28 cellular contexts compared by ENCODE assay signal in the genomic region with DNA sequence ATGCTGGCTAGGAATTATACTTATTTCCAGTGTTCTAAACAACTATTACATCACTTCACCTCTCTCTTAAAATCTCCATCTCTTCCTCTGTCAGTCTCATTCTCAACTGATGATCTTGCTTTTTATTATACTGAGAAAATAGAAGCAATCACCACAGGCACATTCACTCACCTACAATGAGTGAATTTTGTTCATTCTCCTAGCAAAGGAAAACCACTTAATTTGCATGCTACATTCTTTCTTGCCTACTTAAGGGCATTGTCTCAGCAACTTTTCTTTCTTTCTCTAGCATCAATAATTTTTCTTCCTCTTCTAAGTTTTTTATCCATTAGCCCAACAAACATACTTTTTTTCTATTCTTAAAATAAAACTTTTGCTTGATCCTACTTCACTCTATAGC.
"Had no signal": no experiment of that assay in that cellular context is flagged by ENCODE, and none has a peak within 500 bp of the region (broad histone marks: within the 10 kb centered on the region; RNA-seq: fewer than 3 reads in every experiment).

No MANE protein-coding gene starts in this region.

- H3K27ac ChIP-seq: adrenal gland, PC-9, SJCRH30, SK-N-MC had no signal

- H3K9me3 ChIP-seq: adrenal gland, SJCRH30 had no signal

- ATAC-seq: activated CD4-positive, alpha-beta T cell treated with anti-CD3 and anti-CD28 coated beads for 36 hours; activated CD4-positive, CD25-positive, alpha-beta regulatory T cell treated with anti-CD3 and anti-CD28 coated beads, Interleukin-2, amount 50 U/mL, for 24 hours; activated CD8-positive, alpha-beta T cell treated with anti-CD3 and anti-CD28 coated beads, Interleukin-2, amount 10 ng/mL, durations not matched to agents 7 days and 5 days; activated naive CD4-positive, alpha-beta T cell treated with anti-CD3 and anti-CD28 coated beads, Interleukin-2, amount 50 U/mL, for 72 hours; activated T-cell treated with anti-CD3 and anti-CD28 coated beads, Interleukin-2, amount 50 U/mL, for 4 hours; WTC11 had no signal

- H3K4me1 ChIP-seq: adrenal gland, SJCRH30 had no signal

- H3K27me3 ChIP-seq: adrenal gland, SJCRH30 had no signal

- DNase-seq: activated CD4-positive, alpha-beta T cell treated with anti-CD3 and anti-CD28 coated beads for 36 hours; activated CD4-positive, alpha-beta T cell treated with anti-CD3 and anti-CD28 coated beads, Interleukin-2, amount 10 ng/mL, durations not matched to agents 7 days and 5 days; activated CD4-positive, alpha-beta T cell treated with anti-CD3 and anti-CD28 coated beads, Interleukin-2, amount 50 U/mL, for 48 hours; activated CD8-positive, alpha-beta T cell treated with anti-CD3 and anti-CD28 coated beads, Interleukin-2, amount 10 ng/mL, durations not matched to agents 7 days and 5 days; activated gamma-delta T cell treated with Interleukin-2 at 50 U/mL for 16 hours; activated naive CD4-positive, alpha-beta T cell treated with anti-CD3 and anti-CD28 coated beads for 36 hours; activated T-cell treated with anti-CD3 and anti-CD28 coated beads, Interleukin-2, amount 50 U/mL, for 4 hours; adrenal gland; caudate nucleus; cerebellar nuclear complex; NCI-H1048; NCI-H1105 treated with DMSO at 0.1 percent for 48 hours; NCI-H1436; NCI-H1694; NCI-H1930; NCI-H2081 treated with DMSO at 0.1 percent for 48 hours; NCI-H226; NCI-H446 treated with DMSO at 0.1 percent for 48 hours; NCI-H524 treated with DMSO at 0.1 percent for 48 hours; NCI-H748 treated with DMSO at 0.1 percent for 48 hours; PC-9; Right ventricle myocardium superior; SJCRH30 had no signal

- H3K36me3 ChIP-seq: adrenal gland, SJCRH30 had no signal

- H3K4me3 ChIP-seq: adrenal gland, PC-9, SJCRH30, SK-N-MC had no signal

- FAIRE-seq: bronchial epithelial cell had no signal
